In genomic region chrY:8794561-8794960, GRCh38 we compare ENCODE assay signal across 27 cellular contexts.
"Had no signal": no experiment of that assay in that cellular context is flagged by ENCODE, and none has a peak within 500 bp of the region (broad histone marks: within the 10 kb centered on the region; RNA-seq: fewer than 3 reads in every experiment).

No MANE protein-coding gene starts in this region.

- H3K4me1 ChIP-seq: adrenal gland, body of pancreas, colonic mucosa, gastrocnemius medialis had no signal

- H3K9me3 ChIP-seq: adrenal gland, body of pancreas, colonic mucosa, gastrocnemius medialis had no signal

- H3K36me3 ChIP-seq: adrenal gland, cardiac muscle cell, colonic mucosa, gastrocnemius medialis, WERI-Rb-1 had no signal

- H3K27ac ChIP-seq: adrenal gland, body of pancreas, cardiac muscle cell, colonic mucosa, gastrocnemius medialis, WERI-Rb-1 had no signal

- H3K27me3 ChIP-seq: adrenal gland, body of pancreas, cardiac muscle cell, colonic mucosa, gastrocnemius medialis had no signal

- H3K4me3 ChIP-seq: adrenal gland, body of pancreas, cardiac muscle cell, colonic mucosa, gastrocnemius medialis had no signal

- DNase-seq: activated B cell treated with CpG ODN at 0.5 μM for 24 hours; activated CD4-positive, alpha-beta T cell treated with anti-CD3 and anti-CD28 coated beads for 48 hours; activated CD4-positive, alpha-beta T cell treated with anti-CD3 and anti-CD28 coated beads, Interleukin-2, amount 50 U/mL, for 1 hour; activated CD4-positive, alpha-beta T cell treated with anti-CD3 and anti-CD28 coated beads, Interleukin-2, amount 50 U/mL, for 48 hours; activated CD8-positive, alpha-beta memory T cell treated with anti-CD3 and anti-CD28 coated beads for 24 hours; activated CD8-positive, alpha-beta T cell treated with anti-CD3 and anti-CD28 coated beads for 36 hours; activated effector memory CD4-positive, alpha-beta T cell treated with anti-CD3 and anti-CD28 coated beads, Interleukin-2, amount 50 U/mL, for 16 hours; activated naive CD4-positive, alpha-beta T cell treated with anti-CD3 and anti-CD28 coated beads for 36 hours; activated naive CD8-positive, alpha-beta T cell treated with anti-CD3 and anti-CD28 coated beads for 36 hours; activated naive CD8-positive, alpha-beta T cell treated with anti-CD3 and anti-CD28 coated beads, Interleukin-2, amount 50 U/mL, for 24 hours; activated T-cell treated with anti-CD3 and anti-CD28 coated beads, Interleukin-2, amount 50 U/mL, for 4 hours; adrenal gland; amygdala; aorta; body of pancreas; central memory CD4-positive, alpha-beta T cell; cerebellar nuclear complex; colonic mucosa; effector memory CD4-positive, alpha-beta T cell; endodermal cell; foreskin fibroblast; gastrocnemius medialis; SW 1271; T-cell; T1000; WERI-Rb-1 had no signal
